In genomic region chr11:11640996-11641395, GRCh38 we compare ENCODE assay signal across 16 cellular contexts.
"Had no signal": no experiment of that assay in that cellular context is flagged by ENCODE, and none has a peak within 500 bp of the region (broad histone marks: within the 10 kb centered on the region; RNA-seq: fewer than 3 reads in every experiment).

No MANE protein-coding gene starts in this region.

- H3K9me3 ChIP-seq: colonic mucosa, esophagus squamous epithelium, mucosa of descending colon, vagina had no signal

- ATAC-seq: mucosa of descending colon; natural killer cell treated with Interleukin-12 subunit alpha and Interleukin-12 subunit beta and Interleukin-15 and Interleukin-18, amount 100 ng/mL, for 72 hours; WTC11 had no signal

- H3K36me3 ChIP-seq: cardiac muscle cell, colonic mucosa, esophagus squamous epithelium, tibial artery, vagina had no signal

- DNase-seq: activated CD4-positive, alpha-beta memory T cell treated with anti-CD3 and anti-CD28 coated beads, Interleukin-2, amount 10 ng/mL, durations not matched to agents 7 days and 5 days; activated CD4-positive, alpha-beta T cell treated with anti-CD3 and anti-CD28 coated beads for 4 hours; activated naive CD4-positive, alpha-beta T cell treated with anti-CD3 and anti-CD28 coated beads, Interleukin-2, amount 10 ng/mL, durations not matched to agents 7 days and 5 days; activated T-cell treated with anti-CD3 and anti-CD28 coated beads, Interleukin-2, amount 50 U/mL, for 24 hours; colonic mucosa; esophagus squamous epithelium; glutamatergic neuron; mucosa of descending colon; occipital lobe; stimulated activated CD4-positive, alpha-beta T cell treated with anti-CD3 and anti-CD28 coated beads, Interleukin-12 subunit alpha, Interleukin-12 subunit beta, amount 100 ng/mL, for 4 hours; stimulated activated CD4-positive, alpha-beta T cell treated with anti-CD3 and anti-CD28 coated beads, Interleukin-2, amount 100 ng/mL, for 24 hours; tibial artery had no signal

- H3K27me3 ChIP-seq: tibial artery, vagina had no signal

- H3K4me1 ChIP-seq: colonic mucosa, tibial artery, vagina had no signal

- H3K27ac ChIP-seq: cardiac muscle cell, colonic mucosa, tibial artery, vagina had no signal

- H3K4me3 ChIP-seq: cardiac muscle cell, colonic mucosa, esophagus squamous epithelium, mucosa of descending colon, tibial artery, vagina had no signal
